9 cellular contexts compared by ENCODE assay signal in the genomic region with DNA sequence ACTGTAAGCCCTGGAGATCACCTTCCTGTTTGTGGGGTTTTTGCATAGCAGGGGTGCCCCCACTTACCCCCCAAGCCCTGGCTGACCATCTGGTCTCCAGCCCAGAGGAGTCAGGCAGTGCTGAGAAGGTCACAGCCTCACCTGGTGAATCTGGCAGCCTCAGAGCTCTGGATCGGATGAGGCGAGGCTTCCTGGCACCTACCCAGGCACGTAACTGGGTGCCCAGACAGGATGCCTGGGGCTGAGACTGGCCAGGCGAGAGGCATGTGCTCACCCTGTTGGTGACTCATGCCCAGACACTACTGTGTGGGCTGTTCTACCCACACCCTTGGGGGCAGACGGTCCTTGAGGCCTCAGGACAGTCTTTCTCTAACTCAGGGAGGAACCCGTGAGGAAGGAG. TPM values are rescaled to one million over a fixed set of nuclear protein-coding genes. Genes with fewer than 3 reads are reported as not detected.
DNase-seq lines count a peak whose midpoint lies in the region; ATAC-seq and TF ChIP-seq lines count a peak whose summit lies in the region.
"Had no signal": no experiment of that assay in that cellular context is flagged by ENCODE, and none has a peak within 500 bp of the region (broad histone marks: within the 10 kb centered on the region; RNA-seq: fewer than 3 reads in every experiment).

No MANE protein-coding gene starts in this region.

- peaks cover 12% of the 10 kb centered on the region for H3K27me3 Mint-ChIP-seq in neural progenitor cell (ENCODE audit: insufficient read depth, low read depth)
- peaks cover 9% of the 10 kb centered on the region for H3K27me3 Mint-ChIP-seq in CD8-positive, alpha-beta T cell (ENCODE audit: low read depth)

- no peaks in the 10 kb centered on the region for H3F3A ChIP-seq in neural progenitor cell (ENCODE audit: low read depth)

- H3K4me1 ChIP-seq in Panc1 (ENCODE audit: control insufficient read depth, insufficient read depth, low read length), result peaks cover 82% of the 10 kb centered on the region
- H3K4me1 ChIP-seq in neural progenitor cell, result no peaks in the 10 kb centered on the region
- H3K4me1 ChIP-seq in CD8-positive, alpha-beta T cell (ENCODE audit: insufficient read depth, low read length), result no peaks in the 10 kb centered on the region

- no TSS peak for BruUV-seq in Panc1 (replicated peaks; lab: Mats Ljungman, UMichigan)

- POLR2A ChIA-PET in Panc1 (lab: Charles Lee), result interaction anchor here (0.8 to 1.2 kb wide), 2 partner anchors 98 to 105 kb away, joined by 4 read pairs; no protein-coding TSS in a partner anchor
- POLR2A ChIA-PET in CD8-positive, alpha-beta T cell (lab: Charles Lee), result no interaction called here

- H4K20me1 ChIP-seq in neural progenitor cell (ENCODE audit: low read depth), result no peaks in the 10 kb centered on the region

- no peak overlapping the region for H3K4me2 ChIP-seq in neural progenitor cell

- H3K9me3 ChIP-seq in Panc1 (ENCODE audit: control insufficient read depth, insufficient read depth, low read depth, low read length), result no peaks in the 10 kb centered on the region
- no peaks in the 10 kb centered on the region for H3K9me3 ChIP-seq in neural progenitor cell (ENCODE audit: low read depth)
- H3K9me3 ChIP-seq in CD8-positive, alpha-beta T cell (ENCODE audit: low read length), result no peaks in the 10 kb centered on the region

- CTCF ChIA-PET in Panc1 (lab: Charles Lee), result interaction anchor here (0.6 to 2.5 kb wide), 2 partner anchors 108 to 233 kb away, joined by 8 to 14 read pairs; no protein-coding TSS in a partner anchor
- CTCF ChIA-PET in CD8-positive, alpha-beta T cell (lab: Charles Lee), result interaction anchor here (0.6 to 18.5 kb wide), 5 partner anchors 11 to 119 kb away, joined by 3 to 322 read pairs (median 6); a partner anchor contains a TSS

- H3K4me3 ChIP-seq in Panc1 (ENCODE audit: low read depth in 2 of 2, low read length in 2 of 2) (0 out of 4 replicates have a peak overlapping the region, but pooled peaks of 1 of the 2 experiments have one; percentile 17), neural progenitor cell (no peak overlapping the region)
- H3K4me3 ChIP-seq in CD8-positive, alpha-beta T cell (ENCODE audit: low read depth, low read length), result no peak overlapping the region

- intact Hi-C loops in Panc1 (cut with micrococcal nuclease; ENCODE audit: unreplicated experiment), result loop anchor here (10.0 kb wide), 1 partner anchor 171 kb away; no protein-coding TSS in a partner anchor
- intact Hi-C loops in CD8-positive, alpha-beta T cell (cut with DNase I, micrococcal nuclease), result no loop called here

- no peaks in the 10 kb centered on the region for H3K36me3 Mint-ChIP-seq in neural progenitor cell
- no peaks in the 10 kb centered on the region for H3K36me3 Mint-ChIP-seq in CD8-positive, alpha-beta T cell

- H3K9ac ChIP-seq in neural progenitor cell, result no peak overlapping the region

- no peaks in the 10 kb centered on the region for H3K79me2 ChIP-seq in neural progenitor cell (ENCODE audit: low read depth)

- H3K27ac Mint-ChIP-seq in neural progenitor cell, result peak overlapping the region; percentile 90
- H3K27ac Mint-ChIP-seq in CD8-positive, alpha-beta T cell, result no peak overlapping the region
- H3K27ac Mint-ChIP-seq: T-helper 1 cell treated with Interleukin-12 subunit alpha and Interleukin-12 subunit beta and Interleukin-4 antibody, amounts not matched to agents 30 μg/mL and 1 μg/mL, for 36 hours had no signal

- H3K36me3 ChIP-seq in Panc1 (ENCODE audit: control insufficient read depth, insufficient read depth, low read length), result no peaks in the 10 kb centered on the region
- H3K36me3 ChIP-seq in neural progenitor cell, result no peaks in the 10 kb centered on the region
- H3K36me3 ChIP-seq in CD8-positive, alpha-beta T cell (ENCODE audit: insufficient read depth, low read length), result no peaks in the 10 kb centered on the region

- no peak overlapping the region for H2AFZ ChIP-seq in neural progenitor cell (replicated peaks)

- no peaks in the 10 kb centered on the region for H3K9me3 Mint-ChIP-seq in neural progenitor cell
- no peaks in the 10 kb centered on the region for H3K9me3 Mint-ChIP-seq in CD8-positive, alpha-beta T cell
- H3K9me3 Mint-ChIP-seq: T-helper 1 cell treated with Interleukin-12 subunit alpha and Interleukin-12 subunit beta and Interleukin-4 antibody, amounts not matched to agents 30 μg/mL and 1 μg/mL, for 36 hours had no signal

- peaks cover 3% of the 10 kb centered on the region for H3K4me1 Mint-ChIP-seq in neural progenitor cell
- H3K4me1 Mint-ChIP-seq in CD8-positive, alpha-beta T cell (ENCODE audit: low read depth), result peaks cover 4% of the 10 kb centered on the region

- no peak overlapping the region for H3K4me3 Mint-ChIP-seq in neural progenitor cell
- no peak overlapping the region for H3K4me3 Mint-ChIP-seq in CD8-positive, alpha-beta T cell
- H3K4me3 Mint-ChIP-seq: T-helper 1 cell treated with Interleukin-12 subunit alpha and Interleukin-12 subunit beta and Interleukin-4 antibody, amounts not matched to agents 30 μg/mL and 1 μg/mL, for 36 hours had no signal

- peak overlapping the region; percentile 96 for H3K27ac ChIP-seq in Panc1 (ENCODE audit: low read length)
- peak overlapping the region; percentile 99 for H3K27ac ChIP-seq in epithelial cell of prostate
- no peak overlapping the region for H3K27ac ChIP-seq in neural progenitor cell
- no peak overlapping the region for H3K27ac ChIP-seq in CD8-positive, alpha-beta T cell (ENCODE audit: low read depth, low read length)

- in situ Hi-C loops in Panc1 (cut with HindIII; ENCODE audit: low pct_unique_long_range_greater_than_20kb, low sequenced_read_pairs), result no loop called here

- H3K27me3 ChIP-seq in Panc1 (ENCODE audit: control insufficient read depth, insufficient read depth, low read length) (no peaks in the 10 kb centered on the region), neural progenitor cell (no peaks in the 10 kb centered on the region)
- no peaks in the 10 kb centered on the region for H3K27me3 ChIP-seq in CD8-positive, alpha-beta T cell (ENCODE audit: insufficient read depth, low read length)

- peak; percentile 80 for ATAC-seq in Panc1
- no peak for ATAC-seq in HG02973 (IDR thresholded peaks at IDR 0.05; ENCODE audit: unreplicated experiment)
- ATAC-seq in CD8-positive, alpha-beta T cell, result no peak

- TF ChIP-seq CTCF in Panc1 (IDR thresholded peaks at IDR 0.05) (no peak), neural progenitor cell (IDR thresholded peaks at IDR 0.05) (no peak)
- TF ChIP-seq CTCF in CD8-positive, alpha-beta T cell (IDR thresholded peaks at IDR 0.05), result no peak

- peak; percentile 55 for DNase-seq in COLO668 (lab: John Stamatoyannopoulos, UW; ENCODE audit: unreplicated experiment)
- DNase-seq in Panc1 (ENCODE audit: low read depth, low spot score), result peak; percentile 92
- peak; percentile 95 for DNase-seq in epithelial cell of prostate (ENCODE audit: low read depth, low spot score)
- DNase-seq in neural progenitor cell (ENCODE audit: low spot score), result no peak
- DNase-seq in CD8-positive, alpha-beta T cell, result no peak
- DNase-seq in activated effector memory CD4-positive, alpha-beta T cell treated with anti-CD3 and anti-CD28 coated beads, Interleukin-2, amount 50 U/mL, for 16 hours, result no peak
- no peak for DNase-seq in activated T-cell treated with anti-CD3 and anti-CD28 coated beads, Interleukin-2, amount 50 U/mL, for 48 hours

RNA-seq across cellular contexts. Expression of a gene that starts 15.2 kb away (rescaled TPM):
- 3.4 TPM for total RNA-seq in Panc1 (2021; ENCODE audit: unreplicated experiment)
- polyA plus RNA-seq in Panc1 (2012; ENCODE audit: insufficient read length), result 4.4 TPM
- total RNA-seq in neural progenitor cell (ENCODE audit: low replicate concordance), result 1.0 and 2.0 TPM in 2 replicates
- not detected for total RNA-seq in CD8-positive, alpha-beta T cell

RNA-seq across cellular contexts. Expression of a gene that starts 28.7 kb away (rescaled TPM):
- 2.3 TPM for total RNA-seq in Panc1 (2021; ENCODE audit: unreplicated experiment)
- polyA plus RNA-seq in Panc1 (2012; ENCODE audit: insufficient read length), result 2.6 TPM
- total RNA-seq in neural progenitor cell (ENCODE audit: low replicate concordance), result 0.09 and 0.25 TPM in 2 replicates
- not detected for total RNA-seq in CD8-positive, alpha-beta T cell

Comparison
In these comparisons a context has a peak if more than half of its experiments do, and no peak if none do; other contexts are left out.
1. DNase-seq: peak in COLO668 (single experiment), Panc1 (single experiment) and epithelial cell of prostate (single experiment); none in neural progenitor cell (single experiment), CD8-positive, alpha-beta T cell (0 of 7), activated effector memory CD4-positive, alpha-beta T cell treated with anti-CD3 and anti-CD28 coated beads, Interleukin-2, amount 50 U/mL, for 16 hours (single experiment) and activated T-cell treated with anti-CD3 and anti-CD28 coated beads, Interleukin-2, amount 50 U/mL, for 48 hours (0 of 2).
2. H3K27ac ChIP-seq: peak in Panc1 (single experiment) and epithelial cell of prostate (single experiment); none in neural progenitor cell (single experiment) and CD8-positive, alpha-beta T cell (single experiment).